ENCODE assay signal across 36 cellular contexts in the genomic region with DNA sequence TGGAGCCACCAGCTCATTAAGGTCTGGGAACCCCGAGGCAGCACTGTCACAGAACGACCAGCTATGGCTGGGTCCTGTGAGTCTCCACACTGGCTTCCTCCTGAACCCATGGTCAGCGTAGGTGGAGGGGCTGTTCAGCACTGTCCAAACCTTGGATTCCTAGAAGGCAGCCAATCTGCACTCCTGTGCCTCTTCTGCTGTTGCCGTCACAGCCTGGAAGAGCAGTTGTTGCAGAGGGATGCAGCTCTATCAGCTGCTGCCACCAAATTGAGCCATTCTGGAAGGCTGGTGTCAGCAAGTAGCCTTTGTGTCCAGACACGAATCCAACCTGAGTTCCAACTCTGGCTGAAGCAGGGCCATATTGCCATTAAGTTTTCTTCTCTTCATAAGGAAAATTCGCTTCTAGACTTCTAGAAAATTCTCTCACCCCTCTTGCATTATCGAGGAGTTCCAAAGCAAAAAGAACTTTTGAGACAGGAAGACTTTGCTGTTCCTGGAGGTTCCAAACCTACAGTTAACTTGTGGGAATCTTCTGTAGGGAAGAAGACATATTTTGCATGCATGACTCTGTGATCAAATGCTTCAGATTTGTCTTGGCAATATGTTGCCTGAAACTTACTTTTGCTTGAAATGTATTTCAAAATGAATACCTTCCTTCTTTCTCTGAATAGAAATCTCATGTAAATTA.
"Had no signal": no experiment of that assay in that cellular context is flagged by ENCODE, and none has a peak within 500 bp of the region (broad histone marks: within the 10 kb centered on the region; RNA-seq: fewer than 3 reads in every experiment).

No MANE protein-coding gene starts in this region.

- H3K9me3 ChIP-seq: adrenal gland, body of pancreas, colonic mucosa, esophagus muscularis mucosa, gastrocnemius medialis had no signal

- H3K27me3 ChIP-seq: adrenal gland, body of pancreas, cardiac muscle cell, colonic mucosa, esophagus muscularis mucosa, foreskin keratinocyte, gastrocnemius medialis had no signal

- DNase-seq: activated CD4-positive, alpha-beta memory T cell treated with anti-CD3 and anti-CD28 coated beads for 36 hours; activated CD4-positive, alpha-beta T cell treated with anti-CD3 and anti-CD28 coated beads for 36 hours; activated CD4-positive, alpha-beta T cell treated with anti-CD3 and anti-CD28 coated beads, Interleukin-2, amount 10 ng/mL, durations not matched to agents 24 days and 14 days; activated CD4-positive, CD25-positive, alpha-beta regulatory T cell; activated CD4-positive, CD25-positive, alpha-beta regulatory T cell treated with anti-CD3 and anti-CD28 coated beads, Interleukin-2, amount 50 U/mL, for 72 hours; activated CD8-positive, alpha-beta memory T cell treated with anti-CD3 and anti-CD28 coated beads, Interleukin-2, amount 10 ng/mL, durations not matched to agents 7 days and 5 days; activated CD8-positive, alpha-beta memory T cell treated with anti-CD3 and anti-CD28 coated beads, Interleukin-2, amount 50 U/mL, for 4 hours; activated CD8-positive, alpha-beta T cell treated with anti-CD3 and anti-CD28 coated beads, Interleukin-2, amount 10 ng/mL, durations not matched to agents 7 days and 5 days; activated effector memory CD4-positive, alpha-beta T cell treated with anti-CD3 and anti-CD28 coated beads, Interleukin-2, amount 50 U/mL, for 16 hours; activated naive CD4-positive, alpha-beta T cell treated with anti-CD3 and anti-CD28 coated beads for 36 hours; activated naive CD8-positive, alpha-beta T cell treated with anti-CD3 and anti-CD28 coated beads for 36 hours; activated naive CD8-positive, alpha-beta T cell treated with anti-CD3 and anti-CD28 coated beads, Interleukin-2, amount 50 U/mL, for 24 hours; activated T-cell treated with anti-CD3 and anti-CD28 coated beads, Interleukin-2, amount 50 U/mL, for 1 hour; activated T-cell treated with anti-CD3 and anti-CD28 coated beads, Interleukin-2, amount 50 U/mL, for 48 hours; adrenal gland; amygdala; aorta; body of pancreas; central memory CD4-positive, alpha-beta T cell; cerebellar nuclear complex; colonic mucosa; effector memory CD8-positive, alpha-beta T cell; erythroblast; foreskin keratinocyte; gastrocnemius medialis; glutamatergic neuron; T-helper 1 cell; T-helper 17 cell; T1000; WERI-Rb-1 had no signal

- H3K36me3 Mint-ChIP-seq: activated CD4-positive, alpha-beta memory T cell treated with anti-CD3 and anti-CD28 coated beads for 36 hours; activated CD8-positive, alpha-beta memory T cell treated with anti-CD3 and anti-CD28 coated beads, Interleukin-2, amount 10 ng/mL, durations not matched to agents 7 days and 5 days; activated naive CD4-positive, alpha-beta T cell treated with anti-CD3 and anti-CD28 coated beads, Interleukin-2, amount 50 U/mL, for 24 hours; activated naive CD8-positive, alpha-beta T cell treated with anti-CD3 and anti-CD28 coated beads for 36 hours had no signal

- H3K27ac Mint-ChIP-seq: activated CD4-positive, alpha-beta memory T cell treated with anti-CD3 and anti-CD28 coated beads for 36 hours; activated CD4-positive, alpha-beta T cell treated with anti-CD3 and anti-CD28 coated beads for 36 hours; activated CD4-positive, alpha-beta T cell treated with anti-CD3 and anti-CD28 coated beads, Interleukin-2, amount 10 ng/mL, durations not matched to agents 24 days and 14 days; activated CD8-positive, alpha-beta memory T cell treated with anti-CD3 and anti-CD28 coated beads, Interleukin-2, amount 10 ng/mL, durations not matched to agents 7 days and 5 days; activated CD8-positive, alpha-beta T cell treated with anti-CD3 and anti-CD28 coated beads, Interleukin-2, amount 10 ng/mL, durations not matched to agents 7 days and 5 days; activated naive CD4-positive, alpha-beta T cell treated with anti-CD3 and anti-CD28 coated beads for 36 hours; activated naive CD4-positive, alpha-beta T cell treated with anti-CD3 and anti-CD28 coated beads, Interleukin-2, amount 50 U/mL, for 24 hours; activated naive CD8-positive, alpha-beta T cell treated with anti-CD3 and anti-CD28 coated beads for 36 hours; activated naive CD8-positive, alpha-beta T cell treated with anti-CD3 and anti-CD28 coated beads, Interleukin-2, amount 50 U/mL, for 24 hours; activated T-helper 1 cell treated with anti-CD3 and anti-CD28 coated beads, Interleukin-12 subunit alpha, Interleukin-12 subunit beta, Interleukin-2, Interleukin-4 antibody, amounts not matched to agents 30 ng/mL and 10 ng/mL and 1 ng/mL, durations not matched to agents 14 hours and 24 hours and 36 hours; activated T-helper 2 cell treated with anti-CD3 and anti-CD28 coated beads, Interferon-gamma antibody, Interleukin-2, Interleukin-4, amounts not matched to agents 10 μg/mL and 5 μg/mL and 100 μg/mL, durations not matched to agents 14 hours and 24 hours and 36 hours; effector memory CD8-positive, alpha-beta T cell; T-helper 17 cell; T-helper 2 cell treated with Interferon-gamma antibody and Interleukin-4, amounts not matched to agents 5 μg/mL and 100 μg/mL, for 36 hours had no signal

- H3K4me1 ChIP-seq: adrenal gland, body of pancreas, colonic mucosa, esophagus muscularis mucosa, foreskin keratinocyte, gastrocnemius medialis had no signal

- H3K27ac ChIP-seq: adrenal gland, body of pancreas, cardiac muscle cell, colonic mucosa, esophagus muscularis mucosa, foreskin keratinocyte, gastrocnemius medialis, WERI-Rb-1 had no signal

- H3K4me3 Mint-ChIP-seq: activated CD4-positive, alpha-beta memory T cell treated with anti-CD3 and anti-CD28 coated beads for 36 hours; activated CD4-positive, alpha-beta T cell treated with anti-CD3 and anti-CD28 coated beads for 36 hours; activated CD4-positive, alpha-beta T cell treated with anti-CD3 and anti-CD28 coated beads, Interleukin-2, amount 10 ng/mL, durations not matched to agents 24 days and 14 days; activated CD8-positive, alpha-beta memory T cell treated with anti-CD3 and anti-CD28 coated beads, Interleukin-2, amount 10 ng/mL, durations not matched to agents 7 days and 5 days; activated CD8-positive, alpha-beta T cell treated with anti-CD3 and anti-CD28 coated beads, Interleukin-2, amount 10 ng/mL, durations not matched to agents 7 days and 5 days; activated naive CD4-positive, alpha-beta T cell treated with anti-CD3 and anti-CD28 coated beads for 36 hours; activated naive CD4-positive, alpha-beta T cell treated with anti-CD3 and anti-CD28 coated beads, Interleukin-2, amount 50 U/mL, for 24 hours; activated naive CD8-positive, alpha-beta T cell treated with anti-CD3 and anti-CD28 coated beads for 36 hours; activated naive CD8-positive, alpha-beta T cell treated with anti-CD3 and anti-CD28 coated beads, Interleukin-2, amount 50 U/mL, for 24 hours; activated T-helper 1 cell treated with anti-CD3 and anti-CD28 coated beads, Interleukin-12 subunit alpha, Interleukin-12 subunit beta, Interleukin-2, Interleukin-4 antibody, amounts not matched to agents 30 ng/mL and 10 ng/mL and 1 ng/mL, durations not matched to agents 14 hours and 24 hours and 36 hours; effector memory CD8-positive, alpha-beta T cell; T-helper 17 cell; T-helper 2 cell treated with Interferon-gamma antibody and Interleukin-4, amounts not matched to agents 5 μg/mL and 100 μg/mL, for 36 hours had no signal

- H3K9me3 Mint-ChIP-seq: activated CD4-positive, alpha-beta memory T cell treated with anti-CD3 and anti-CD28 coated beads for 36 hours; activated CD4-positive, alpha-beta T cell treated with anti-CD3 and anti-CD28 coated beads, Interleukin-2, amount 10 ng/mL, durations not matched to agents 24 days and 14 days; activated naive CD4-positive, alpha-beta T cell treated with anti-CD3 and anti-CD28 coated beads for 36 hours; activated naive CD4-positive, alpha-beta T cell treated with anti-CD3 and anti-CD28 coated beads, Interleukin-2, amount 50 U/mL, for 24 hours; activated naive CD8-positive, alpha-beta T cell treated with anti-CD3 and anti-CD28 coated beads for 36 hours; activated naive CD8-positive, alpha-beta T cell treated with anti-CD3 and anti-CD28 coated beads, Interleukin-2, amount 50 U/mL, for 24 hours; activated T-helper 1 cell treated with anti-CD3 and anti-CD28 coated beads, Interleukin-12 subunit alpha, Interleukin-12 subunit beta, Interleukin-2, Interleukin-4 antibody, amounts not matched to agents 30 ng/mL and 10 ng/mL and 1 ng/mL, durations not matched to agents 14 hours and 24 hours and 36 hours; activated T-helper 2 cell treated with anti-CD3 and anti-CD28 coated beads, Interferon-gamma antibody, Interleukin-2, Interleukin-4, amounts not matched to agents 10 μg/mL and 5 μg/mL and 100 μg/mL, durations not matched to agents 14 hours and 24 hours and 36 hours; effector memory CD8-positive, alpha-beta T cell; T-helper 2 cell treated with Interferon-gamma antibody and Interleukin-4, amounts not matched to agents 5 μg/mL and 100 μg/mL, for 36 hours had no signal

- H3K4me1 Mint-ChIP-seq: activated CD4-positive, alpha-beta T cell treated with anti-CD3 and anti-CD28 coated beads for 36 hours; activated CD4-positive, alpha-beta T cell treated with anti-CD3 and anti-CD28 coated beads, Interleukin-2, amount 10 ng/mL, durations not matched to agents 24 days and 14 days; activated CD8-positive, alpha-beta memory T cell treated with anti-CD3 and anti-CD28 coated beads, Interleukin-2, amount 10 ng/mL, durations not matched to agents 7 days and 5 days; activated naive CD4-positive, alpha-beta T cell treated with anti-CD3 and anti-CD28 coated beads, Interleukin-2, amount 50 U/mL, for 24 hours; activated naive CD8-positive, alpha-beta T cell treated with anti-CD3 and anti-CD28 coated beads for 36 hours; activated naive CD8-positive, alpha-beta T cell treated with anti-CD3 and anti-CD28 coated beads, Interleukin-2, amount 50 U/mL, for 24 hours; T-helper 17 cell had no signal

- H3K4me3 ChIP-seq: adrenal gland, body of pancreas, cardiac muscle cell, colonic mucosa, esophagus muscularis mucosa, gastrocnemius medialis had no signal

- ATAC-seq: activated CD4-positive, alpha-beta T cell treated with anti-CD3 and anti-CD28 coated beads for 36 hours; activated CD8-positive, alpha-beta memory T cell treated with anti-CD3 and anti-CD28 coated beads, Interleukin-2, amount 10 ng/mL, durations not matched to agents 7 days and 5 days; activated CD8-positive, alpha-beta T cell treated with anti-CD3 and anti-CD28 coated beads, Interleukin-2, amount 10 ng/mL, durations not matched to agents 7 days and 5 days; activated naive CD8-positive, alpha-beta T cell treated with anti-CD3 and anti-CD28 coated beads, Interleukin-2, amount 50 U/mL, for 24 hours; body of pancreas; effector memory CD8-positive, alpha-beta T cell; foreskin keratinocyte; gastrocnemius medialis; T-helper 17 cell had no signal

- H3K36me3 ChIP-seq: adrenal gland, cardiac muscle cell, colonic mucosa, esophagus muscularis mucosa, gastrocnemius medialis, WERI-Rb-1 had no signal
